ENCODE assay signal across 15 cellular contexts in the genomic region with DNA sequence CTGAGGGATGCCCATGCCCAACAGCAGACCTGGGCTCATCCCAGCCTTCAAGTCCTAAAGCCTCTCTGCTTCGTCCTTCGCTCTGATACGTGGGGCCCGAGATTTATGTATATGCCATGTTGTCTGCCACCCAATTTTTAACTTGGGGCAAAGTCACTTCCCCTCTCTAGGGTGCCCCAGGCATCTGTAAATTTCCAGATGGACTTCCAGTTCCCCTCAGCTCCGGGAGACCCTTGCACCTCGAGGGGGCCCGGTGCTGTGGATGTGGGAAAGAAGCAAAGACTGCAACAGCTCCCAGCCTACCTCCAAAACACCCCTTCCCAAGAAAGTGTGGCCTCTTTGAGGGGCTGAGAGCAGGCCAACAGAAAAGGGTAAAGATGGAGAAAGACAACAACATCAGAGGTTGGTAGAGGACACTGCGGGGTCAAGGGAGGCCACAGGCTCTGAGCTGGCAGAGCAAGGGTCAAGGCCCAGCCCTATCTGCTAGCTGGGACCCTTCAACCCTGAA.
DNase-seq lines count a peak whose midpoint lies in the region; ATAC-seq and TF ChIP-seq lines count a peak whose summit lies in the region.
"Had no signal": no experiment of that assay in that cellular context is flagged by ENCODE, and none has a peak within 500 bp of the region (broad histone marks: within the 10 kb centered on the region; RNA-seq: fewer than 3 reads in every experiment).

No MANE protein-coding gene starts in this region.

- intact Hi-C loops in cardiac septum (cut with DNase I) (loop anchor here (5.0 kb wide), 1 partner anchor 88 kb away; no protein-coding TSS in a partner anchor), Right ventricle myocardium inferior (cut with DNase I) (no loop called here)

- peaks cover 5% of the 10 kb centered on the region for H3K36me3 Mint-ChIP-seq in nephron (ENCODE audit: low read depth)

- peaks cover 4% of the 10 kb centered on the region for H3K36me3 ChIP-seq in brain microvascular endothelial cell (replicated peaks)

- H3K27ac Mint-ChIP-seq in nephron = peak overlapping the region in 2 of 3 experiments; percentile 72 to 92
- H3K27ac Mint-ChIP-seq: activated CD8-positive, alpha-beta memory T cell treated with anti-CD3 and anti-CD28 coated beads, Interleukin-2, amount 10 ng/mL, durations not matched to agents 7 days and 5 days had no signal

- no peaks in the 10 kb centered on the region for H3K27me3 Mint-ChIP-seq in nephron (ENCODE audit: low read depth)
- H3K27me3 Mint-ChIP-seq: activated CD8-positive, alpha-beta memory T cell treated with anti-CD3 and anti-CD28 coated beads, Interleukin-2, amount 10 ng/mL, durations not matched to agents 7 days and 5 days had no signal

- DNase-seq in cardiac septum (ENCODE audit: low spot score) (peak; percentile 71), Right ventricle myocardium inferior (ENCODE audit: missing footprints) (no peak), brain microvascular endothelial cell (no peak), 8988T (no peak), NCI-H82 treated with DMSO at 0.1 percent for 48 hours (lab: John Stamatoyannopoulos, UW; ENCODE audit: unreplicated experiment) (no peak), NCI-H1092 (lab: John Stamatoyannopoulos, UW) (no peak)
- DNase-seq: activated CD8-positive, alpha-beta memory T cell treated with anti-CD3 and anti-CD28 coated beads, Interleukin-2, amount 10 ng/mL, durations not matched to agents 7 days and 5 days; cortex of kidney; gastrocnemius medialis; NCI-H226; stimulated activated CD4-positive, alpha-beta T cell treated with anti-CD3 and anti-CD28 coated beads, Interleukin-12 subunit alpha, Interleukin-12 subunit beta, amount 100 ng/mL, for 4 hours; upper lobe of right lung had no signal

- H3K4me1 Mint-ChIP-seq in nephron = peaks cover 76% of the 10 kb centered on the region

- H3K4me3 ChIP-seq in brain microvascular endothelial cell (ENCODE audit: low read depth, low read length) = no peak overlapping the region
- H3K4me3 ChIP-seq: gastrocnemius medialis, upper lobe of right lung had no signal

- ATAC-seq in Right ventricle myocardium inferior = no peak
- ATAC-seq in GM19351 (IDR thresholded peaks at IDR 0.05; ENCODE audit: unreplicated experiment) = no peak
- ATAC-seq: activated CD8-positive, alpha-beta memory T cell treated with anti-CD3 and anti-CD28 coated beads, Interleukin-2, amount 10 ng/mL, durations not matched to agents 7 days and 5 days; gastrocnemius medialis; upper lobe of right lung had no signal

- peak overlapping the region; percentile 5 for H3K27ac ChIP-seq in brain microvascular endothelial cell
- H3K27ac ChIP-seq: gastrocnemius medialis, parathyroid adenoma, upper lobe of right lung had no signal

- H3K4me3 Mint-ChIP-seq in nephron = no peak overlapping the region
- H3K4me3 Mint-ChIP-seq: activated CD8-positive, alpha-beta memory T cell treated with anti-CD3 and anti-CD28 coated beads, Interleukin-2, amount 10 ng/mL, durations not matched to agents 7 days and 5 days had no signal

- in situ Hi-C loops in brain microvascular endothelial cell (cut with HindIII; ENCODE audit: low pct_ligation_motif_present, low sequenced_read_pairs) = no loop called here

- H3K27me3 ChIP-seq in brain microvascular endothelial cell (replicated peaks) = no peaks in the 10 kb centered on the region
- H3K27me3 ChIP-seq: gastrocnemius medialis, upper lobe of right lung had no signal

- TF ChIP-seq CTCF in brain microvascular endothelial cell (IDR thresholded peaks at IDR 0.05; ENCODE audit: low read depth, low read length, missing control alignments) (no peak), nephron (IDR thresholded peaks at IDR 0.05; ENCODE audit: unreplicated experiment in 3 of 3) (no peak)

- no peaks in the 10 kb centered on the region for H3K9me3 Mint-ChIP-seq in nephron
